ENCODE assay signal across 11 cellular contexts in the genomic region with DNA sequence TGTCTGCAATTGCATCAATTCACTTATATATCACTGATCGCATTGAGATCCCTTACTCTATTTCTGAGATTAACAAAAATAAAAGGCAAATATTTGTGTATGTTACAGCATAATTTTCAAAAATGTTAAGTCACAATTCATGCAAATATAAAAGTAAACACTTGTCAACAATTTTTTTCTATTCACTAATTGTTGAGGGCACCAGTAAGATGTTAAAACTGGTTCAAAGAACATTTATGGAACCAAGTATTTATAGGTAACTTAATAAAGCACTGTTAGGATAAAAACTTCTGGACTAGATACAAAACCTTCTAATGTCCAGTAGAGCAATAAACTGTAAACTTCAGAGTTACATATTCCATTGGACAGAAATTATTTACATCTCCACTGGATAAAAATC.
"Had no signal": no experiment of that assay in that cellular context is flagged by ENCODE, and none has a peak within 500 bp of the region (broad histone marks: within the 10 kb centered on the region; RNA-seq: fewer than 3 reads in every experiment).

No MANE protein-coding gene starts in this region.

- H3K4me3 ChIP-seq: GM23248, GM23338, HAP-1 had no signal

- H3K27ac ChIP-seq: GM23248 had no signal

- H3K4me1 ChIP-seq: HAP-1 had no signal

- DNase-seq: GM23248, GOT3, H7, H9, HCEC 1CT, HFFc6 had no signal

- H3K9me3 ChIP-seq: HAP-1 had no signal

- FAIRE-seq: H1, H54 had no signal

- H3K36me3 ChIP-seq: HAP-1 had no signal

- ATAC-seq: GM23338, HCT116 had no signal
